28 cellular contexts compared by ENCODE assay signal in the genomic region with DNA sequence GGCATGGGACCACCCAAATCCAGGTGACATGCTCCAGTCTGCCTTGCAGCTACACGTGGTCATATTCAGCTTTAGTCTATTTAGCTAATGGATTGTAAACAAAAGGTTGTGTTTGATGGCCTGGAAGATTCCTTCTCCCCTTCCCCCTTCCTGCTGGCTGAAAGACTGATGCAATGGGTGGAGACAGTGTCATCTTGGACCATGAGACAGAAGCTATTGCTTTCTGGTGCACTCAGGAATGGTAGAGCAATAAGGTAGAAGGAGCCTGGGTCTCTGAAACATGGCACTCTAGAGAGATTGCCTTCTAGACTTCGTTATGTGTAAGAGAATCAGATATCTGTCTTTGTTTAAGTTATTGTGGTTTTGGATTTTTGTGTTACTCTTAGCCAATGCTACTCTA.
"Had no signal": no experiment of that assay in that cellular context is flagged by ENCODE, and none has a peak within 500 bp of the region (broad histone marks: within the 10 kb centered on the region; RNA-seq: fewer than 3 reads in every experiment).

No MANE protein-coding gene starts in this region.

- H3K4me3 ChIP-seq: esophagus muscularis mucosa, gastroesophageal sphincter, heart right ventricle, left lung, prostate gland, right atrium auricular region, smooth muscle cell, suprapubic skin, thyroid gland, vagina had no signal

- H3K27ac ChIP-seq: esophagus muscularis mucosa, foreskin keratinocyte, gastroesophageal sphincter, heart right ventricle, left lung, prostate gland, right atrium auricular region, suprapubic skin, thyroid gland, vagina had no signal

- H3K4me3 Mint-ChIP-seq: dendritic cell treated with granulocyte-macrophage colony-stimulating factor and Interleukin-4, amounts not matched to agents 40 ng/mL and 50 ng/mL, for 4 days; naive thymus-derived CD4-positive, alpha-beta T cell; nephron; stimulated activated naive CD8-positive, alpha-beta T cell treated with anti-CD3 and anti-CD28 coated beads, Interleukin-15, amount 100 ng/mL, for 72 hours had no signal

- ATAC-seq: foreskin keratinocyte; gastroesophageal sphincter; heart right ventricle; left cardiac atrium; left lung; naive thymus-derived CD4-positive, alpha-beta T cell; sciatic nerve; stimulated activated naive CD8-positive, alpha-beta T cell treated with anti-CD3 and anti-CD28 coated beads, Interleukin-15, amount 100 ng/mL, for 72 hours had no signal

- H3K27me3 ChIP-seq: esophagus muscularis mucosa, foreskin keratinocyte, gastroesophageal sphincter, heart right ventricle, left lung, right atrium auricular region, suprapubic skin, thyroid gland, vagina had no signal

- H3K27ac Mint-ChIP-seq: dendritic cell treated with granulocyte-macrophage colony-stimulating factor and Interleukin-4, amounts not matched to agents 40 ng/mL and 50 ng/mL, for 4 days; naive thymus-derived CD4-positive, alpha-beta T cell; nephron; stimulated activated naive CD8-positive, alpha-beta T cell treated with anti-CD3 and anti-CD28 coated beads, Interleukin-15, amount 100 ng/mL, for 72 hours had no signal

- H3K36me3 ChIP-seq: esophagus muscularis mucosa, gastroesophageal sphincter, heart right ventricle, left lung, prostate gland, right atrium auricular region, suprapubic skin, thyroid gland, vagina had no signal

- H3K4me1 Mint-ChIP-seq: naive thymus-derived CD4-positive, alpha-beta T cell; nephron; stimulated activated naive CD8-positive, alpha-beta T cell treated with anti-CD3 and anti-CD28 coated beads, Interleukin-15, amount 100 ng/mL, for 72 hours had no signal

- H3K4me2 ChIP-seq: smooth muscle cell had no signal

- DNase-seq: effector CD8-positive, alpha-beta T cell; foreskin keratinocyte; heart right ventricle; hippocampal formation; left cardiac atrium; left lung; mesenchymal stem cell; midbrain; naive thymus-derived CD4-positive, alpha-beta T cell; nucleus accumbens; stimulated activated CD4-positive, alpha-beta T cell treated with anti-CD3 and anti-CD28 coated beads, Interleukin-12 subunit alpha, Interleukin-12 subunit beta, amount 100 ng/mL, for 4 hours; stimulated activated CD4-positive, alpha-beta T cell treated with anti-CD3 and anti-CD28 coated beads, Interleukin-1b, Interleukin-23, amount 100 ng/mL, for 48 hours; stimulated activated CD4-positive, alpha-beta T cell treated with anti-CD3 and anti-CD28 coated beads, Interleukin-4, amount 100 ng/mL, for 1 hour; stimulated activated CD8-positive, alpha-beta memory T cell treated with anti-CD3 and anti-CD28 coated beads, Interleukin-4, amount 100 ng/mL, for 48 hours; stimulated activated naive CD4-positive, alpha-beta T cell; stimulated activated naive CD8-positive, alpha-beta T cell treated with anti-CD3 and anti-CD28 coated beads, Interleukin-15, amount 100 ng/mL, for 72 hours; thyroid gland; trophoblast cell had no signal

- H3K9me3 ChIP-seq: esophagus muscularis mucosa, gastroesophageal sphincter, heart right ventricle, left lung, prostate gland, right atrium auricular region, suprapubic skin, thyroid gland, vagina had no signal

- H3K4me1 ChIP-seq: esophagus muscularis mucosa, foreskin keratinocyte, gastroesophageal sphincter, heart right ventricle, prostate gland, right atrium auricular region, suprapubic skin, thyroid gland, vagina had no signal
